18 cellular contexts compared by ENCODE assay signal in genomic region chr1:222028151-222028550, GRCh38.
DNase-seq lines count a peak whose midpoint lies in the region; ATAC-seq, FAIRE-seq and TF ChIP-seq lines count a peak whose summit lies in the region.
"Had no signal": no experiment of that assay in that cellular context is flagged by ENCODE, and none has a peak within 500 bp of the region (broad histone marks: within the 10 kb centered on the region; RNA-seq: fewer than 3 reads in every experiment).

No MANE protein-coding gene starts in this region.

- H3K27me3 ChIP-seq in liver (ENCODE audit: control insufficient read depth in 4 of 4, insufficient read depth in 4 of 4, low read length in 3 of 4) (no peaks in the 10 kb centered on the region), HepG2 (ENCODE audit: control insufficient read depth in 1 of 2, insufficient read depth in 2 of 2, low read length in 2 of 2) (no peaks in the 10 kb centered on the region), K562 (ENCODE audit: control insufficient read depth in 2 of 2, insufficient read depth in 2 of 2, low read length in 2 of 2) (0 out of 5 replicates have a peak, but pooled peaks cover 0 to 4% of the 10 kb centered on the region in 2 experiments)
- H3K27me3 ChIP-seq: MG63 had no signal

- TF ChIP-seq EP300 in HepG2 (IDR thresholded peaks at IDR 0.05; ENCODE audit: low read depth in 2 of 2, low read length in 2 of 2) (no peak), HepG2 (CRISPR knock-in tag; IDR thresholded peaks at IDR 0.05; ENCODE audit: borderline replicate concordance) (no peak), K562 (IDR thresholded peaks at IDR 0.05; ENCODE audit: low read length) (no peak)

- no peaks in the 10 kb centered on the region for H3K9me1 ChIP-seq in K562 (ENCODE audit: control insufficient read depth, insufficient read depth, low read length)

- H3K4me1 ChIP-seq in liver (ENCODE audit: control insufficient read depth in 4 of 4, insufficient read depth in 4 of 4, low read length in 3 of 4), result peaks cover 0 to 38% (median 22%) of the 10 kb centered on the region in 4 donors
- 0 out of 2 replicates have a peak, but pooled peaks cover 4% of the 10 kb centered on the region for H3K4me1 ChIP-seq in HepG2 (ENCODE audit: insufficient read depth, low read length)
- no peaks in the 10 kb centered on the region for H3K4me1 ChIP-seq in K562 (replicated peaks in 1 of 2; ENCODE audit: control insufficient read depth in 2 of 2, insufficient read depth in 2 of 2, low read length in 2 of 2)
- H3K4me1 ChIP-seq: Caco-2 had no signal

- no peaks in the 10 kb centered on the region for H3K79me2 ChIP-seq in HepG2 (ENCODE audit: insufficient read depth, low read length)
- no peaks in the 10 kb centered on the region for H3K79me2 ChIP-seq in K562 (ENCODE audit: control insufficient read depth, insufficient read depth, low read length)

- FAIRE-seq in HepG2 (lab: Jason Lieb, UNC), result no peak
- no peak for FAIRE-seq in K562 (lab: Jason Lieb, UNC)
- FAIRE-seq: GM12891, GM18507 had no signal

- ATAC-seq in HepG2, result no peak
- no peak for ATAC-seq in K562
- ATAC-seq in GM21390 (IDR thresholded peaks at IDR 0.05; ENCODE audit: unreplicated experiment), result no peak

- H3K4me3 ChIP-seq in liver (ENCODE audit: low read depth in 1 of 3, low read length in 3 of 3), result no peak overlapping the region
- H3K4me3 ChIP-seq in HepG2 (replicated peaks in 1 of 3; ENCODE audit: insufficient read depth in 1 of 3, low read depth in 2 of 3, low read length in 3 of 3), result no peak overlapping the region
- no peak overlapping the region for H3K4me3 ChIP-seq in K562
- H3K4me3 ChIP-seq: MG63 had no signal

- POLR2A ChIA-PET in HepG2 (lab: Yijun Ruan, JAX), result no interaction called here
- POLR2A ChIA-PET in K562 (lab: Yijun Ruan, JAX), result no interaction called here

- DNase-seq in HepG2 (ENCODE audit: low spot score) (no peak), NCI-H2171 treated with DMSO at 0.1 percent for 48 hours (lab: John Stamatoyannopoulos, UW) (peak; percentile 48), K562 (ENCODE audit: extremely low read depth in 1 of 4, low spot score in 3 of 4) (no peak), hypothalamus (lab: John Stamatoyannopoulos, UW) (no peak), HCEC 1CT (no peak)
- DNase-seq: Caco-2, DND-41, GDM1, Karpas-422, MG63, NCI-H1092 treated with DMSO at 0.1 percent for 48 hours, NCI-H2029, T-helper 2 cell had no signal

- H3K9ac ChIP-seq in liver (ENCODE audit: low read depth in 1 of 2, low read length in 2 of 2) (no peak overlapping the region), HepG2 (ENCODE audit: insufficient read depth, low read depth, low read length) (no peak overlapping the region), K562 (ENCODE audit: insufficient read depth in 1 of 2, low read depth in 2 of 2, low read length in 2 of 2) (no peak overlapping the region)

- in situ Hi-C loops in HepG2 (cut with HindIII; ENCODE audit: extremely low pct_ligation_motif_present, low pct_unique_long_range_greater_than_20kb) (no loop called here), K562 (cut with MboI) (no loop called here)

- 63% methylated on average over 3 of the region's 3 CpGs for WGBS in liver
- 13% methylated on average over 3 of the region's 3 CpGs for WGBS in HepG2 (ENCODE audit: low lambda C conversion rate)
- 0% methylated on average over 3 of the region's 3 CpGs for WGBS in K562 (ENCODE audit: insufficient coverage, low coverage, missing lambda C conversion rate)

- TF ChIP-seq RAD21 in liver (IDR thresholded peaks at IDR 0.05) (no peak), HepG2 (CRISPR knock-in tag; IDR thresholded peaks at IDR 0.05) (no peak), K562 (CRISPR knock-in tag; conservative IDR thresholded peaks at IDR 0.05 in 1 of 2, IDR thresholded peaks at IDR 0.05 in 1 of 2) (no peak)

- H3K36me3 ChIP-seq in liver (ENCODE audit: control insufficient read depth in 4 of 4, insufficient read depth in 3 of 4, low read depth in 1 of 4, low read length in 3 of 4) (no peaks in the 10 kb centered on the region), HepG2 (replicated peaks in 1 of 2; ENCODE audit: control insufficient read depth in 1 of 2, insufficient read depth in 2 of 2, low read length in 2 of 2) (no peaks in the 10 kb centered on the region), K562 (ENCODE audit: control insufficient read depth, insufficient read depth, low read length) (no peaks in the 10 kb centered on the region)
- H3K36me3 ChIP-seq: MG63 had no signal

- H3K27ac ChIP-seq in liver (ENCODE audit: low read depth in 1 of 2, low read length in 2 of 2) (peak overlapping the region; percentile 17 to 70), HepG2 (ENCODE audit: extremely low read length, insufficient read depth, low read length) (no peak overlapping the region), K562 (ENCODE audit: extremely low read depth, low read depth, low read length) (no peak overlapping the region)
- H3K27ac ChIP-seq: RWPE1 had no signal

- no peaks in the 10 kb centered on the region for H4K20me1 ChIP-seq in HepG2 (ENCODE audit: insufficient read depth, low read length)
- no peaks in the 10 kb centered on the region for H4K20me1 ChIP-seq in K562 (replicated peaks; ENCODE audit: control insufficient read depth, insufficient read depth, low read length)

- no peak for TF ChIP-seq POLR2A in HepG2 (IDR thresholded peaks at IDR 0.05; ENCODE audit: insufficient read depth in 1 of 2, low read depth in 2 of 2, low read length in 2 of 2)
- no peak for TF ChIP-seq POLR2A in K562 (conservative IDR thresholded peaks at IDR 0.05)

- BruUV-seq in HepG2 (replicated peaks; lab: Mats Ljungman, UMichigan) (no TSS peak), K562 (replicated peaks; lab: Mats Ljungman, UMichigan) (no TSS peak)

- no peak overlapping the region for H2AFZ ChIP-seq in HepG2 (ENCODE audit: low read length)
- H2AFZ ChIP-seq in K562 (ENCODE audit: low read depth, low read length), result no peak overlapping the region

- CTCF ChIA-PET in HepG2 (lab: Yijun Ruan, JAX; ENCODE audit: low intra/inter-chr PET ratio, low total read pairs) (no interaction called here), K562 (lab: Yijun Ruan, JAX; ENCODE audit: low intra/inter-chr PET ratio) (no interaction called here)

- H3K4me2 ChIP-seq in HepG2 (ENCODE audit: low read depth, low read length) (no peak overlapping the region), K562 (ENCODE audit: insufficient read depth, low read length) (no peak overlapping the region)

- H3K9me3 ChIP-seq in liver (ENCODE audit: control insufficient read depth in 4 of 4, low read length in 3 of 4) (peaks cover 0 to 4% (median 0%) of the 10 kb centered on the region in 4 donors), HepG2 (ENCODE audit: low read length) (no peaks in the 10 kb centered on the region), K562 (replicated peaks; ENCODE audit: control insufficient read depth, insufficient read depth, low read depth, low read length) (no peaks in the 10 kb centered on the region)
- H3K9me3 ChIP-seq: Caco-2, MG63 had no signal

- TF ChIP-seq CTCF in liver (IDR thresholded peaks at IDR 0.05; ENCODE audit: low read depth, low read length, missing input control) (no peak), HepG2 (CRISPR knock-in tag; IDR thresholded peaks at IDR 0.05) (no peak), K562 (IDR thresholded peaks at IDR 0.05 in 2 of 3, conservative IDR thresholded peaks at IDR 0.05 in 1 of 3; ENCODE audit: insufficient read depth in 2 of 3, low read depth in 1 of 3, low read length in 3 of 3) (no peak)

- intact Hi-C loops in HepG2 (cut with micrococcal nuclease; ENCODE audit: unreplicated experiment) (no loop called here), K562 (cut with micrococcal nuclease) (no loop called here)

TF ChIP-seq in liver, 16 proteins besides CTCF, POLR2A, EP300 and RAD21:
- TF ChIP-seq YY1 (IDR thresholded peaks at IDR 0.05), result no peak

TF ChIP-seq in HepG2, 621 proteins besides CTCF, POLR2A, EP300 and RAD21:
- no peak for TF ChIP-seq GZF1 (CRISPR knock-in tag; IDR thresholded peaks at IDR 0.05)

TF ChIP-seq in K562, 482 proteins besides CTCF, POLR2A, EP300 and RAD21 (continues in another document):
- TF ChIP-seq ZNF324 (CRISPR knock-in tag; IDR thresholded peaks at IDR 0.05) (no peak), TAL1 (IDR thresholded peaks at IDR 0.05) (no peak), NR2C2 (CRISPR knock-in tag; IDR thresholded peaks at IDR 0.05) (no peak), NR2C2 (tag; IDR thresholded peaks at IDR 0.05) (no peak)
- TF ChIP-seq, protein P1, sequence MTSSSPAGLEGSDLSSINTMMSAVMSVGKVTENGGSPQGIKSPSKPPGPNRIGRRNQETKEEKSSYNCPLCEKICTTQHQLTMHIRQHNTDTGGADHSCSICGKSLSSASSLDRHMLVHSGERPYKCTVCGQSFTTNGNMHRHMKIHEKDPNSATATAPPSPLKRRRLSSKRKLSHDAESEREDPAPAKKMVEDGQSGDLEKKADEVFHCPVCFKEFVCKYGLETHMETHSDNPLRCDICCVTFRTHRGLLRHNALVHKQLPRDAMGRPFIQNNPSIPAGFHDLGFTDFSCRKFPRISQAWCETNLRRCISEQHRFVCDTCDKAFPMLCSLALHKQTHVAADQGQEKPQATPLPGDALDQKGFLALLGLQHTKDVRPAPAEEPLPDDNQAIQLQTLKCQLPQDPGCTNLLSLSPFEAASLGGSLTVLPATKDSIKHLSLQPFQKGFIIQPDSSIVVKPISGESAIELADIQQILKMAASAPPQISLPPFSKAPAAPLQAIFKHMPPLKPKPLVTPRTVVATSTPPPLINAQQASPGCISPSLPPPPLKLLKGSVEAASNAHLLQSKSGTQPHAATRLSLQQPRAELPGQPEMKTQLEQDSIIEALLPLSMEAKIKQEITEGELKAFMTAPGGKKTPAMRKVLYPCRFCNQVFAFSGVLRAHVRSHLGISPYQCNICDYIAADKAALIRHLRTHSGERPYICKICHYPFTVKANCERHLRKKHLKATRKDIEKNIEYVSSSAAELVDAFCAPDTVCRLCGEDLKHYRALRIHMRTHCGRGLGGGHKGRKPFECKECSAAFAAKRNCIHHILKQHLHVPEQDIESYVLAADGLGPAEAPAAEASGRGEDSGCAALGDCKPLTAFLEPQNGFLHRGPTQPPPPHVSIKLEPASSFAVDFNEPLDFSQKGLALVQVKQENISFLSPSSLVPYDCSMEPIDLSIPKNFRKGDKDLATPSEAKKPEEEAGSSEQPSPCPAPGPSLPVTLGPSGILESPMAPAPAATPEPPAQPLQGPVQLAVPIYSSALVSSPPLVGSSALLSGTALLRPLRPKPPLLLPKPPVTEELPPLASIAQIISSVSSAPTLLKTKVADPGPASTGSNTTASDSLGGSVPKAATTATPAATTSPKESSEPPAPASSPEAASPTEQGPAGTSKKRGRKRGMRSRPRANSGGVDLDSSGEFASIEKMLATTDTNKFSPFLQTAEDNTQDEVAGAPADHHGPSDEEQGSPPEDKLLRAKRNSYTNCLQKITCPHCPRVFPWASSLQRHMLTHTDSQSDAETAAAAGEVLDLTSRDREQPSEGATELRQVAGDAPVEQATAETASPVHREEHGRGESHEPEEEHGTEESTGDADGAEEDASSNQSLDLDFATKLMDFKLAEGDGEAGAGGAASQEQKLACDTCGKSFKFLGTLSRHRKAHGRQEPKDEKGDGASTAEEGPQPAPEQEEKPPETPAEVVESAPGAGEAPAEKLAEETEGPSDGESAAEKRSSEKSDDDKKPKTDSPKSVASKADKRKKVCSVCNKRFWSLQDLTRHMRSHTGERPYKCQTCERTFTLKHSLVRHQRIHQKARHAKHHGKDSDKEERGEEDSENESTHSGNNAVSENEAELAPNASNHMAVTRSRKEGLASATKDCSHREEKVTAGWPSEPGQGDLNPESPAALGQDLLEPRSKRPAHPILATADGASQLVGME (CRISPR knock-in tag; IDR thresholded peaks at IDR 0.05), result no peak

Comparison
In these comparisons a context has a peak if more than half of its experiments do, and no peak if none do; other contexts are left out.
1. H3K27ac ChIP-seq: peak in liver (2 of 2); none in HepG2 (single experiment) and K562 (single experiment).